8 cellular contexts compared by ENCODE assay signal in the genomic region with DNA sequence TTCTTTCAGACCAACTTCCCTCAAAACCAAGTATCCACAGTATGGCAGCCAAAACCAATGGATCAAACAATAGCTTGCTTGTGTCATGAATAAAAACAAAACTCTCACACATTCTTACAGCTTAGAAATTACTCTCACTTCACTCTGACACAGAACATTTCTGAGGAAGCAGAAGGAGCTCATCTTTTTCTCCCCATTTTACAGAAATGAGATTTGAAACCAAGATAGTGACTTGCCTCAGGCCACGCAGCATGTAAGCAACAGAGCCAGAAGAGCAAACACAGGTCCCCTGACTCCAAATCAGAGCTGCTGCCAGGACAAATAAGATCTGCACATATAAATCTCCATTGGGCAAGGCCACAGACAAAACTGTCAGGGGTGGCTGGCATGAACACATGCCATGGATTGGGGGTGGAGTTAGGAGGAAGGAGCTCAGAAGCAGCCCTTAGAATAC.
A peak's percentile ranks its signal among the peaks of the same experiment; 100 is the strongest.
DNase-seq lines count a peak whose midpoint lies in the region; ATAC-seq and TF ChIP-seq lines count a peak whose summit lies in the region.

No MANE protein-coding gene starts in this region.

- H3K27me3 Mint-ChIP-seq in activated naive CD8-positive, alpha-beta T cell treated with anti-CD3 and anti-CD28 coated beads, Interleukin-2, amount 50 U/mL, for 24 hours: no peaks in the 10 kb centered on the region

- H3K9me3 Mint-ChIP-seq in activated naive CD8-positive, alpha-beta T cell treated with anti-CD3 and anti-CD28 coated beads, Interleukin-2, amount 50 U/mL, for 24 hours: no peaks in the 10 kb centered on the region

- TF ChIP-seq CTCF in foreskin fibroblast (IDR thresholded peaks at IDR 0.05; ENCODE audit: low read depth, low read length): no peak

- no peaks in the 10 kb centered on the region for H3K36me3 Mint-ChIP-seq in activated naive CD8-positive, alpha-beta T cell treated with anti-CD3 and anti-CD28 coated beads, Interleukin-2, amount 50 U/mL, for 24 hours (ENCODE audit: low read depth)

- H3K4me3 Mint-ChIP-seq in activated naive CD8-positive, alpha-beta T cell treated with anti-CD3 and anti-CD28 coated beads, Interleukin-2, amount 50 U/mL, for 24 hours: peak overlapping the region; percentile 12

- H3K4me3 ChIP-seq in foreskin fibroblast (ENCODE audit: low read depth in 1 of 2, low read length in 2 of 2): no peak overlapping the region

- ATAC-seq in GM19328 (IDR thresholded peaks at IDR 0.05; ENCODE audit: unreplicated experiment): peak; percentile 61
- peak; percentile 73 for ATAC-seq in HG03432 (IDR thresholded peaks at IDR 0.05; ENCODE audit: unreplicated experiment)
- ATAC-seq in activated naive CD8-positive, alpha-beta T cell treated with anti-CD3 and anti-CD28 coated beads, Interleukin-2, amount 50 U/mL, for 24 hours: peak; percentile 58

- DNase-seq in Daoy (ENCODE audit: low read depth): peak; percentile 22
- no peak for DNase-seq in activated naive CD8-positive, alpha-beta T cell treated with anti-CD3 and anti-CD28 coated beads, Interleukin-2, amount 50 U/mL, for 24 hours
- peak; percentile 56 for DNase-seq in superior temporal gyrus (ENCODE audit: extremely low spot score)
- no peak for DNase-seq in NOMO-1 treated with dmso at 0.1 percent for 144 hours (lab: John Stamatoyannopoulos, UW; ENCODE audit: unreplicated experiment)
- no peak for DNase-seq in foreskin fibroblast
- no peak for DNase-seq in dermis blood vessel endothelial cell

- peak overlapping the region; percentile 80 for H3K27ac Mint-ChIP-seq in activated naive CD8-positive, alpha-beta T cell treated with anti-CD3 and anti-CD28 coated beads, Interleukin-2, amount 50 U/mL, for 24 hours

- peaks cover 66% of the 10 kb centered on the region for H3K4me1 Mint-ChIP-seq in activated naive CD8-positive, alpha-beta T cell treated with anti-CD3 and anti-CD28 coated beads, Interleukin-2, amount 50 U/mL, for 24 hours

Comparison
In these comparisons a context has a peak if more than half of its experiments do, and no peak if none do; other contexts are left out.
1. DNase-seq: peak in Daoy (single experiment) and superior temporal gyrus (single experiment); none in activated naive CD8-positive, alpha-beta T cell treated with anti-CD3 and anti-CD28 coated beads, Interleukin-2, amount 50 U/mL, for 24 hours (single experiment), NOMO-1 treated with dmso at 0.1 percent for 144 hours (single experiment), foreskin fibroblast (0 of 2) and dermis blood vessel endothelial cell (single experiment).
2. Peak in every context shown above with its lines, with median percentiles within 50 percentile points of each other: ATAC-seq.